16 cellular contexts compared by ENCODE assay signal in the genomic region with DNA sequence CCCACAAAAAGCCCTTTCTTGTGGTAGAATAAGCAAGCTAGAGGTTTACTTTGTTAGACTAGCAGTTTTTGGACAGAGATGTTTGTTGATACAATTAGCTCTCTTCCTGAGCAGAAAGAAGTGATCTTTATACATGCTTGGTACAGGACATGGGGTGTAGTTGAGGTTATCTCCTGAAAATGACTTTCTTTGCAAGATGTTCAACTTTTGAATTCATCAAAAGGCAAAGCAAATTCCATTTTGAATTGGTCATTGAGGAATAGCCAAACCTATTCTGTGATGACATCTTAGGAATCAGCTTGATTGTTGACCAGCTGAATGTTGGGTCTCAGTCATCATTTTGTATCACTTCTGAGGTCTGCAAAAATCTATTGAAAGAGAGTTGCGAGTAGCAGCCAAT. TPM values are rescaled to one million over a fixed set of nuclear protein-coding genes. Genes with fewer than 3 reads are reported as not detected.
A peak's percentile ranks its signal among the peaks of the same experiment; 100 is the strongest.
DNase-seq lines count a peak whose midpoint lies in the region; ATAC-seq, FAIRE-seq and TF ChIP-seq lines count a peak whose summit lies in the region.
"Had no signal": no experiment of that assay in that cellular context is flagged by ENCODE, and none has a peak within 500 bp of the region (broad histone marks: within the 10 kb centered on the region; RNA-seq: fewer than 3 reads in every experiment).

No MANE protein-coding gene starts in this region.

- POLR2A ChIA-PET in H1 (lab: Charles Lee; ENCODE audit: partially characterized antibody): no interaction called here

- H4K20me1 ChIP-seq in mammary epithelial cell (ENCODE audit: insufficient read depth, low read length): no peaks in the 10 kb centered on the region
- H4K20me1 ChIP-seq in H1 (replicated peaks in 1 of 2; ENCODE audit: control insufficient read depth in 1 of 2, insufficient read depth in 2 of 2, low read length in 2 of 2): no peaks in the 10 kb centered on the region

- no peak overlapping the region for H3K9ac ChIP-seq in mammary epithelial cell (ENCODE audit: insufficient read depth, low read length)
- no peak overlapping the region for H3K9ac ChIP-seq in H1 (replicated peaks in 1 of 4; ENCODE audit: extremely low read depth in 1 of 4, low read depth in 3 of 4, low read length in 3 of 4)
- no peak overlapping the region for H3K9ac ChIP-seq in mesendoderm (ENCODE audit: low read length)

- H3K4me2 ChIP-seq in mammary epithelial cell (ENCODE audit: insufficient read depth, low read depth, low read length) (no peak overlapping the region), H1 (ENCODE audit: insufficient read depth in 1 of 2, low read depth in 2 of 2, low read length in 2 of 2) (no peak overlapping the region), mesendoderm (ENCODE audit: low read length) (no peak overlapping the region)

- no peak overlapping the region for H3K4me3 ChIP-seq in breast epithelium
- no peak overlapping the region for H3K4me3 ChIP-seq in mammary epithelial cell (replicated peaks in 1 of 3; ENCODE audit: insufficient read depth in 1 of 3, low read depth in 2 of 3, low read length in 3 of 3)
- no peak overlapping the region for H3K4me3 ChIP-seq in H1 (ENCODE audit: extremely low read depth in 1 of 4, insufficient read depth in 2 of 4, low read depth in 3 of 4, low read length in 4 of 4)
- no peak overlapping the region for H3K4me3 ChIP-seq in mesendoderm (ENCODE audit: low read length)
- H3K4me3 ChIP-seq in vagina: no peak overlapping the region
- no peak overlapping the region for H3K4me3 ChIP-seq in left ventricle myocardium inferior

- intact Hi-C loops in breast epithelium (cut with DNase I; ENCODE audit: low total_unique reads) (no loop called here), mammary epithelial cell (cut with micrococcal nuclease) (no loop called here), vagina (cut with DNase I) (no loop called here), left ventricle myocardium inferior (cut with micrococcal nuclease) (no loop called here)

- H4K5ac ChIP-seq in H1 (ENCODE audit: insufficient read length, low read depth, low read length) (no peak overlapping the region), mesendoderm (ENCODE audit: low read length) (no peak overlapping the region)

- no peak for TF ChIP-seq POLR2A in breast epithelium (IDR thresholded peaks at IDR 0.05)
- no peak for TF ChIP-seq POLR2A in H1 (IDR thresholded peaks at IDR 0.05; ENCODE audit: control extremely low read depth in 1 of 2, low read depth in 2 of 2, low read length in 2 of 2)
- TF ChIP-seq POLR2A in vagina (IDR thresholded peaks at IDR 0.05): no peak

- no peak for TF ChIP-seq EP300 in H1 (IDR thresholded peaks at IDR 0.05; ENCODE audit: borderline replicate concordance in 1 of 2, low read depth in 2 of 2, low read length in 2 of 2)

- H2BK20ac ChIP-seq in H1 (ENCODE audit: low read length): no peak overlapping the region

- dilution Hi-C loops in mammary epithelial cell (cut with HindIII; ENCODE audit: low sequenced_read_pairs): no loop called here

- H3K23ac ChIP-seq in H1 (ENCODE audit: insufficient read length) (no peak overlapping the region), mesendoderm (ENCODE audit: low read length) (no peak overlapping the region)

- no peak for TF ChIP-seq CTCF in breast epithelium (IDR thresholded peaks at IDR 0.05)
- no peak for TF ChIP-seq CTCF in mammary epithelial cell (conservative IDR thresholded peaks at IDR 0.05 in 1 of 2, IDR thresholded peaks at IDR 0.05 in 1 of 2; ENCODE audit: extremely low read depth in 1 of 2, insufficient read depth in 1 of 2, low read depth in 1 of 2, low read length in 2 of 2)
- no peak for TF ChIP-seq CTCF in H1 (IDR thresholded peaks at IDR 0.05; ENCODE audit: control extremely low read depth in 1 of 3, insufficient read depth in 1 of 3, low read depth in 1 of 3, low read length in 3 of 3)
- TF ChIP-seq CTCF in vagina (IDR thresholded peaks at IDR 0.05): no peak
- TF ChIP-seq CTCF in left ventricle myocardium inferior (IDR thresholded peaks at IDR 0.05; ENCODE audit: borderline replicate concordance): no peak

- no peak overlapping the region for H3K18ac ChIP-seq in H1 (ENCODE audit: extremely low read depth, low read length)
- H3K18ac ChIP-seq in mesendoderm (ENCODE audit: low read length): peak overlapping the region; percentile 47

- peak; percentile 39 for FAIRE-seq in H1 (lab: Jason Lieb, UNC)

- TF ChIP-seq RAD21 in H1 (IDR thresholded peaks at IDR 0.05 in 1 of 2, conservative IDR thresholded peaks at IDR 0.05 in 1 of 2; ENCODE audit: low read depth in 2 of 2, low read length in 2 of 2): no peak

- no peaks in the 10 kb centered on the region for H3K9me3 ChIP-seq in breast epithelium
- H3K9me3 ChIP-seq in mammary epithelial cell (replicated peaks; ENCODE audit: insufficient read depth, low read length): no peaks in the 10 kb centered on the region
- no peaks in the 10 kb centered on the region for H3K9me3 ChIP-seq in H1 (ENCODE audit: insufficient read depth in 2 of 2, low read depth in 1 of 2, low read length in 1 of 2)
- H3K9me3 ChIP-seq in vagina: no peaks in the 10 kb centered on the region
- no peaks in the 10 kb centered on the region for H3K9me3 ChIP-seq in left ventricle myocardium inferior (replicated peaks)

- no peak overlapping the region for H3K4ac ChIP-seq in H1 (replicated peaks; ENCODE audit: insufficient read length, low read depth, low read length)
- H3K4ac ChIP-seq in mesendoderm (ENCODE audit: low read depth, low read length): peak overlapping the region; percentile 31

- no peak overlapping the region for H4K91ac ChIP-seq in H1 (replicated peaks; ENCODE audit: insufficient read length, low read length)

- H4K8ac ChIP-seq in H1 (ENCODE audit: extremely low read depth, insufficient read depth, low read length) (no peak overlapping the region), mesendoderm (ENCODE audit: low read depth, low read length) (no peak overlapping the region)

- no peak overlapping the region for H3K56ac ChIP-seq in H1 (replicated peaks; ENCODE audit: insufficient read length, low read depth, low read length)
- peak overlapping the region; percentile 11 for H3K56ac ChIP-seq in mesendoderm (ENCODE audit: low read length)

- H2BK12ac ChIP-seq in H1 (ENCODE audit: low read depth, low read length): no peak overlapping the region

- no TSS peak for BruUV-seq in mammary epithelial cell (replicated peaks; lab: Mats Ljungman, UMichigan)

- no peak overlapping the region for H3K14ac ChIP-seq in H1 (ENCODE audit: insufficient read length)

- H3K4me1 ChIP-seq in breast epithelium: peaks cover 0 to 4% of the 10 kb centered on the region in 2 donors
- H3K4me1 ChIP-seq in mammary epithelial cell (ENCODE audit: insufficient read depth, low read length): peaks cover 22% of the 10 kb centered on the region
- peaks cover 0 to 8% (median 3%) of the 10 kb centered on the region in 4 experiments; a peak in 3 of 7 replicates for H3K4me1 ChIP-seq in H1 (replicated peaks in 1 of 4; ENCODE audit: control insufficient read depth in 3 of 4, insufficient read depth in 4 of 4, low read length in 3 of 4)
- H3K4me1 ChIP-seq in mesendoderm (ENCODE audit: control insufficient read depth, low read depth, low read length): peaks cover 4% of the 10 kb centered on the region
- peaks cover 4% of the 10 kb centered on the region for H3K4me1 ChIP-seq in vagina
- peaks cover 22% of the 10 kb centered on the region for H3K4me1 ChIP-seq in left ventricle myocardium inferior

- CTCF ChIA-PET in mammary epithelial cell (lab: Charles Lee; ENCODE audit: low non-redundant PET): interaction anchor here (0.6 kb wide), 1 partner anchor 789 kb away, joined by 3 read pairs; no protein-coding TSS in a partner anchor
- CTCF ChIA-PET in H1 (lab: Charles Lee; ENCODE audit: partially characterized antibody): interaction anchor here (1.0 to 3.7 kb wide), 3 partner anchors 23 to 251 kb away, joined by 3 to 13 read pairs (median 3); no protein-coding TSS in a partner anchor

- H3K79me1 ChIP-seq in H1 (ENCODE audit: low read depth, low read length) (no peaks in the 10 kb centered on the region), mesendoderm (ENCODE audit: low read length) (no peaks in the 10 kb centered on the region)

- no peak for DNase-seq in breast epithelium (ENCODE audit: low spot score in 2 of 2)
- DNase-seq in mammary epithelial cell: no peak
- DNase-seq in H1 (ENCODE audit: low read depth in 1 of 2, low spot score in 2 of 2): no peak
- DNase-seq in mesendoderm: no peak
- DNase-seq in vagina (ENCODE audit: extremely low spot score in 2 of 2): no peak
- DNase-seq in left ventricle myocardium inferior: no peak
- DNase-seq: 8988T, EL, KBM-7, NCI-H1436 treated with DMSO at 0.1 percent for 48 hours, NCI-H2081, NCI-H524 treated with DMSO at 0.1 percent for 48 hours had no signal

- H2BK15ac ChIP-seq in H1 (ENCODE audit: low read length): no peak overlapping the region
- peak overlapping the region; percentile 12 for H2BK15ac ChIP-seq in mesendoderm (replicated peaks; ENCODE audit: low read depth)

- WGBS in mammary epithelial cell (ENCODE audit: low coverage, missing lambda C conversion rate): 100% methylated on average over 1 of the region's 1 CpG
- WGBS in H1 (ENCODE audit: extremely low coverage in 1 of 2, insufficient coverage in 1 of 2, insufficient read length in 1 of 2, insufficient replicate concordance in 2 of 2, low coverage in 1 of 2, low lambda C conversion rate in 2 of 2, missing lambda C conversion rate in 1 of 2), 2 experiments: 95% methylated on average over 1 of the region's 1 CpG; no CpG with 5 or more reads in 1 of the 2 experiments
- no CpG with 5 or more reads among the region's 1 CpG for WGBS in mesendoderm (ENCODE audit: extremely low coverage, insufficient coverage, low lambda C conversion rate)

- ATAC-seq in GM21367 (IDR thresholded peaks at IDR 0.05; ENCODE audit: unreplicated experiment) (no peak), HG02884 (IDR thresholded peaks at IDR 0.05; ENCODE audit: unreplicated experiment) (no peak)
- ATAC-seq: HCT116 had no signal

- H2AFZ ChIP-seq in mammary epithelial cell (ENCODE audit: low read depth, low read length) (no peak overlapping the region), H1 (ENCODE audit: low read length) (no peak overlapping the region)

- H3K27me3 ChIP-seq in breast epithelium: no peaks in the 10 kb centered on the region
- H3K27me3 ChIP-seq in mammary epithelial cell (ENCODE audit: insufficient read depth, low read length): no peaks in the 10 kb centered on the region
- H3K27me3 ChIP-seq in H1 (replicated peaks in 1 of 4; ENCODE audit: control insufficient read depth in 3 of 4, extremely low read depth in 1 of 4, insufficient read depth in 3 of 4, low read length in 3 of 4): peaks cover 0 to 11% (median 10%) of the 10 kb centered on the region in 4 experiments; a peak in 4 of 7 replicates
- peaks cover 2% of the 10 kb centered on the region for H3K27me3 ChIP-seq in mesendoderm (ENCODE audit: insufficient read depth, low read length, poor library complexity)
- no peaks in the 10 kb centered on the region for H3K27me3 ChIP-seq in vagina
- H3K27me3 ChIP-seq in left ventricle myocardium inferior (ENCODE audit: low read depth): peaks cover 22% of the 10 kb centered on the region

- H3K36me3 ChIP-seq in breast epithelium (no peaks in the 10 kb centered on the region), mammary epithelial cell (ENCODE audit: insufficient read depth, low read length) (no peaks in the 10 kb centered on the region), H1 (ENCODE audit: control insufficient read depth in 2 of 4, insufficient read depth in 4 of 4, low read length in 3 of 4) (no peaks in the 10 kb centered on the region), mesendoderm (ENCODE audit: control insufficient read depth, insufficient read depth, low read length) (no peaks in the 10 kb centered on the region), vagina (no peaks in the 10 kb centered on the region), left ventricle myocardium inferior (no peaks in the 10 kb centered on the region)

- H2BK5ac ChIP-seq in H1 (ENCODE audit: low read depth, low read length) (no peak overlapping the region), mesendoderm (ENCODE audit: low read length) (peak overlapping the region; percentile 21)

- H3K27ac ChIP-seq in breast epithelium: peak overlapping the region; percentile 16 to 45
- H3K27ac ChIP-seq in mammary epithelial cell (ENCODE audit: insufficient read depth, low read depth, low read length): no peak overlapping the region
- no peak overlapping the region for H3K27ac ChIP-seq in H1 (ENCODE audit: low read depth, low read length)
- H3K27ac ChIP-seq in mesendoderm (ENCODE audit: low read depth, low read length): no peak overlapping the region
- peak overlapping the region; percentile 55 for H3K27ac ChIP-seq in vagina
- no peak overlapping the region for H3K27ac ChIP-seq in left ventricle myocardium inferior (replicated peaks)
- H3K27ac ChIP-seq: RWPE1 had no signal

- in situ Hi-C loops in mammary epithelial cell (cut with MboI; ENCODE audit: low sequenced_read_pairs in 2 of 2): no loop called here

- H3K79me2 ChIP-seq in mammary epithelial cell (ENCODE audit: insufficient read depth, low read length): no peaks in the 10 kb centered on the region
- no peaks in the 10 kb centered on the region for H3K79me2 ChIP-seq in H1 (ENCODE audit: control insufficient read depth in 1 of 2, insufficient read depth in 2 of 2, low read length in 2 of 2)
- no peaks in the 10 kb centered on the region for H3K79me2 ChIP-seq in mesendoderm (ENCODE audit: control insufficient read depth, insufficient read depth, low read length)

- H2BK120ac ChIP-seq in H1 (replicated peaks; ENCODE audit: low read depth, low read length): peak overlapping the region; percentile 24
- no peak overlapping the region for H2BK120ac ChIP-seq in mesendoderm (ENCODE audit: low read depth, low read length)

- peaks cover 11% of the 10 kb centered on the region; the same call in 1 of the 2 replicates for H3K23me2 ChIP-seq in H1 (ENCODE audit: low read depth, low read length)

- H2AK5ac ChIP-seq in H1 (ENCODE audit: low read depth, low read length) (no peak overlapping the region), mesendoderm (ENCODE audit: low read length) (no peak overlapping the region)

RNA-seq across cellular contexts. Expression of gene CPE, which starts 3.8 kb away (rescaled TPM):
- total RNA-seq in breast epithelium (100 to 1,000 TPM; 106 to 129 (median 114) TPM), mammary epithelial cell (10 to 100 TPM; 10.0 to 19.8 TPM), vagina (103 TPM), left ventricle myocardium inferior (43.2 TPM)
- polyA plus RNA-seq in mammary epithelial cell (8.3 TPM), H1 (2011; rRNA removed) (9.3 and 10.2 TPM in 2 replicates)
- polyA minus RNA-seq in mammary epithelial cell: 3.9 TPM
- 9.4 and 11.9 TPM in 2 replicates for total RNA-seq in H1 (2021; fragmentation: NEBNext Ultra II Directional; extraction: Animal tissue kit (Norgen Biotek cat#: 25700))
- polyA plus RNA-seq in H1 (2011; cell fraction: cytosol; rRNA removed): 14.4 TPM
- 7.4 TPM for polyA plus RNA-seq in H1 (2011; cell fraction: nucleus; rRNA removed)
- polyA plus RNA-seq in H1 (2012, experiment 1 of 2): 15.6 to 21.4 TPM (median 18.7 TPM) in 4 replicates
- 2.8 TPM for polyA plus RNA-seq in H1 (2012, experiment 2 of 2)
- polyA plus RNA-seq in H1 (2013, experiment 1 of 2): 19.9 TPM
- 21.7 TPM for polyA plus RNA-seq in H1 (2013, experiment 2 of 2)
- polyA minus RNA-seq in H1 (2011; rRNA and poly(A)+ RNA removed): 14.9 and 18.8 TPM in 2 replicates
- polyA minus RNA-seq in H1 (2011; cell fraction: cytosol; rRNA and poly(A)+ RNA removed): 7.9 TPM
- polyA minus RNA-seq in H1 (2011; cell fraction: nucleus; rRNA and poly(A)+ RNA removed): 4.1 TPM
- 8.8 TPM for polyA plus RNA-seq in mesendoderm (2013, experiment 1 of 2)
- 8.6 TPM for polyA plus RNA-seq in mesendoderm (2013, experiment 2 of 2)

RNA-seq across cellular contexts. Expression of gene MSMO1, which starts 55.2 kb away (rescaled TPM):
- 10 to 100 TPM; 11.8 to 35.3 (median 24.6) TPM for total RNA-seq in breast epithelium
- 100 to 1,000 TPM; 284 to 459 TPM for total RNA-seq in mammary epithelial cell
- polyA plus RNA-seq in mammary epithelial cell: 248 TPM
- polyA minus RNA-seq in mammary epithelial cell: 297 TPM
- total RNA-seq in H1 (2021; fragmentation: NEBNext Ultra II Directional; extraction: Animal tissue kit (Norgen Biotek cat#: 25700)): 105 and 109 TPM in 2 replicates
- polyA plus RNA-seq in H1 (2011; rRNA removed): 50.6 and 79.8 TPM in 2 replicates
- 73.4 TPM for polyA plus RNA-seq in H1 (2011; cell fraction: cytosol; rRNA removed)
- 25.7 TPM for polyA plus RNA-seq in H1 (2011; cell fraction: nucleus; rRNA removed)
- polyA plus RNA-seq in H1 (2012, experiment 1 of 2): 39.1 to 77.9 TPM (median 42.7 TPM) in 4 replicates
- polyA plus RNA-seq in H1 (2012, experiment 2 of 2): 11.6 TPM
- 238 TPM for polyA plus RNA-seq in H1 (2013, experiment 1 of 2)
- 309 TPM for polyA plus RNA-seq in H1 (2013, experiment 2 of 2)
- 40.2 and 47.0 TPM in 2 replicates for polyA minus RNA-seq in H1 (2011; rRNA and poly(A)+ RNA removed)
- 51.2 TPM for polyA minus RNA-seq in H1 (2011; cell fraction: cytosol; rRNA and poly(A)+ RNA removed)
- polyA minus RNA-seq in H1 (2011; cell fraction: nucleus; rRNA and poly(A)+ RNA removed): 29.2 TPM
- 129 TPM for polyA plus RNA-seq in mesendoderm (2013, experiment 1 of 2)
- polyA plus RNA-seq in mesendoderm (2013, experiment 2 of 2): 138 TPM
- 43.5 TPM for total RNA-seq in vagina
- total RNA-seq in left ventricle myocardium inferior: 7.3 TPM

Comparison
In these comparisons a context has a peak if more than half of its experiments do, and no peak if none do; other contexts are left out.
1. H3K27ac ChIP-seq: peak in breast epithelium (2 of 2) and vagina (single experiment); none in mammary epithelial cell (single experiment), H1 (single experiment), mesendoderm (single experiment) and left ventricle myocardium inferior (single experiment).